8 cellular contexts compared by ENCODE assay signal in genomic region chr17:77107506-77108433, GRCh38. TPM values are rescaled to one million over a fixed set of nuclear protein-coding genes. Genes with fewer than 3 reads are reported as not detected.
DNase-seq lines count a peak whose midpoint lies in the region; ATAC-seq and TF ChIP-seq lines count a peak whose summit lies in the region.

No MANE protein-coding gene starts in this region.

- in situ Hi-C loops in transverse colon (cut with MboI; ENCODE audit: low pct_ligation_motif_present in 1 of 4, low pct_unique_long_range_greater_than_20kb in 1 of 4, low sequenced_read_pairs in 3 of 4): no loop called here

- H3K9me3 Mint-ChIP-seq in CD4-positive, alpha-beta memory T cell: no peaks in the 10 kb centered on the region
- no peaks in the 10 kb centered on the region for H3K9me3 Mint-ChIP-seq in mesothelial cell of epicardium

- H3K4me1 Mint-ChIP-seq in CD4-positive, alpha-beta memory T cell: peaks cover 6 to 14% (median 6%) of the 10 kb centered on the region in 4 donors
- H3K4me1 Mint-ChIP-seq in mesothelial cell of epicardium: peaks cover 20% of the 10 kb centered on the region

- no peak overlapping the region for H3K4me3 ChIP-seq in CD4-positive, alpha-beta memory T cell (ENCODE audit: low read length in 2 of 2)
- no peak overlapping the region for H3K4me3 ChIP-seq in transverse colon

- intact Hi-C loops in CD4-positive, alpha-beta memory T cell (cut with micrococcal nuclease): no loop called here
- intact Hi-C loops in transverse colon (cut with DNase I; ENCODE audit: low total_unique reads): no loop called here

- H3K27me3 Mint-ChIP-seq in CD4-positive, alpha-beta memory T cell: no peaks in the 10 kb centered on the region
- no peaks in the 10 kb centered on the region for H3K27me3 Mint-ChIP-seq in mesothelial cell of epicardium (ENCODE audit: low read depth)

- H3K9me3 ChIP-seq in CD4-positive, alpha-beta memory T cell (ENCODE audit: control insufficient read depth in 1 of 2, low read length in 2 of 2): no peaks in the 10 kb centered on the region
- H3K9me3 ChIP-seq in transverse colon: no peaks in the 10 kb centered on the region

- H3K36me3 Mint-ChIP-seq in CD4-positive, alpha-beta memory T cell: no peaks in the 10 kb centered on the region
- H3K36me3 Mint-ChIP-seq in mesothelial cell of epicardium: peaks cover 3% of the 10 kb centered on the region

- peaks cover 16% of the 10 kb centered on the region for H3K4me1 ChIP-seq in CD4-positive, alpha-beta memory T cell (ENCODE audit: insufficient read depth, low read length)
- H3K4me1 ChIP-seq in transverse colon: peaks cover 0 to 39% (median 13%) of the 10 kb centered on the region in 4 donors

- H3K4me3 Mint-ChIP-seq in CD4-positive, alpha-beta memory T cell: peak overlapping the region in 6 of 8 donors; percentile 31 to 82 (median 48)
- H3K4me3 Mint-ChIP-seq in mesothelial cell of epicardium: no peak overlapping the region

- H3K36me3 ChIP-seq in CD4-positive, alpha-beta memory T cell (ENCODE audit: insufficient read depth, low read length): no peaks in the 10 kb centered on the region
- no peaks in the 10 kb centered on the region for H3K36me3 ChIP-seq in transverse colon

- ATAC-seq in GM21529 (IDR thresholded peaks at IDR 0.05; ENCODE audit: unreplicated experiment): peak; percentile 57

- peak in 3 of 5 donors; percentile 56 to 74 (median 69) for DNase-seq in CD4-positive, alpha-beta memory T cell
- peak; percentile 44 for DNase-seq in activated CD4-positive, CD25-positive, alpha-beta regulatory T cell treated with anti-CD3 and anti-CD28 coated beads, Interleukin-2, amount 50 U/mL, for 16 hours (ENCODE audit: low read depth, low spot score)
- DNase-seq in iris pigment epithelial cell (ENCODE audit: low read depth): peak; percentile 51
- peak; percentile 59 for DNase-seq in transverse colon
- no peak for DNase-seq in foreskin melanocyte
- DNase-seq in mesothelial cell of epicardium (ENCODE audit: low spot score in 2 of 2, unreplicated experiment in 2 of 2): no peak
- DNase-seq in amygdala (lab: John Stamatoyannopoulos, UW): no peak

- H3K27ac Mint-ChIP-seq in CD4-positive, alpha-beta memory T cell: peak overlapping the region in 3 of 7 donors; percentile 63 to 95 (median 81)
- H3K27ac Mint-ChIP-seq in mesothelial cell of epicardium: no peak overlapping the region

- no peak overlapping the region for H3K27ac ChIP-seq in CD4-positive, alpha-beta memory T cell (ENCODE audit: low read depth, low read length)
- H3K27ac ChIP-seq in transverse colon: peak overlapping the region in 1 of 4 donors; percentile 22

- TF ChIP-seq CTCF in transverse colon (IDR thresholded peaks at IDR 0.05) (no peak), mesothelial cell of epicardium (IDR thresholded peaks at IDR 0.05; ENCODE audit: unreplicated experiment) (no peak)

- CTCF ChIA-PET in CD4-positive, alpha-beta memory T cell (lab: Charles Lee; ENCODE audit: partially characterized antibody): interaction anchor here (1.0 to 1.1 kb wide), 2 partner anchors 9 to 32 kb away, joined by 3 read pairs; partner anchors contain the start of gene SEC14L1

- no peaks in the 10 kb centered on the region for H3K27me3 ChIP-seq in CD4-positive, alpha-beta memory T cell (ENCODE audit: insufficient read depth, low read length)
- no peaks in the 10 kb centered on the region for H3K27me3 ChIP-seq in transverse colon

- POLR2A ChIA-PET in CD4-positive, alpha-beta memory T cell (lab: Charles Lee; ENCODE audit: partially characterized antibody): interaction anchor here (1.4 to 1.7 kb wide), 2 partner anchors 9 to 19 kb away, joined by 3 to 5 read pairs; no protein-coding TSS in a partner anchor

- 73 to 83% methylated on average over 12 to 23 of the region's 23 CpGs for WGBS in transverse colon (ENCODE audit: low coverage in 1 of 2), 2 donors

- TF ChIP-seq POLR2A in transverse colon (IDR thresholded peaks at IDR 0.05): no peak

- no peak for TF ChIP-seq EP300 in transverse colon (IDR thresholded peaks at IDR 0.05; ENCODE audit: low read depth)

RNA-seq across cellular contexts. Expression of gene SEC14L1, which starts 33.0 kb away (rescaled TPM):
- total RNA-seq in CD4-positive, alpha-beta memory T cell: 10 to 100 TPM; 35.0 to 35.5 TPM
- 10 to 100 TPM in 1 of 2 donors, 1 to 10 TPM in 1; 8.9 to 16.8 TPM for polyA plus RNA-seq in CD4-positive, alpha-beta memory T cell
- total RNA-seq in transverse colon (10 to 100 TPM; 16.8 to 34.6 (median 23.8) TPM), mesothelial cell of epicardium (42.6 to 47.6 TPM (median 47.0 TPM) in 3 replicates)

Comparison
In these comparisons a context has a peak if more than half of its experiments do, and no peak if none do; other contexts are left out.
1. DNase-seq: peak in CD4-positive, alpha-beta memory T cell (3 of 5), activated CD4-positive, CD25-positive, alpha-beta regulatory T cell treated with anti-CD3 and anti-CD28 coated beads, Interleukin-2, amount 50 U/mL, for 16 hours (single experiment), iris pigment epithelial cell (single experiment) and transverse colon (single experiment); none in foreskin melanocyte (single experiment), mesothelial cell of epicardium (0 of 2) and amygdala (0 of 56).